1 cellular context compared by ENCODE assay signal in the genomic region with DNA sequence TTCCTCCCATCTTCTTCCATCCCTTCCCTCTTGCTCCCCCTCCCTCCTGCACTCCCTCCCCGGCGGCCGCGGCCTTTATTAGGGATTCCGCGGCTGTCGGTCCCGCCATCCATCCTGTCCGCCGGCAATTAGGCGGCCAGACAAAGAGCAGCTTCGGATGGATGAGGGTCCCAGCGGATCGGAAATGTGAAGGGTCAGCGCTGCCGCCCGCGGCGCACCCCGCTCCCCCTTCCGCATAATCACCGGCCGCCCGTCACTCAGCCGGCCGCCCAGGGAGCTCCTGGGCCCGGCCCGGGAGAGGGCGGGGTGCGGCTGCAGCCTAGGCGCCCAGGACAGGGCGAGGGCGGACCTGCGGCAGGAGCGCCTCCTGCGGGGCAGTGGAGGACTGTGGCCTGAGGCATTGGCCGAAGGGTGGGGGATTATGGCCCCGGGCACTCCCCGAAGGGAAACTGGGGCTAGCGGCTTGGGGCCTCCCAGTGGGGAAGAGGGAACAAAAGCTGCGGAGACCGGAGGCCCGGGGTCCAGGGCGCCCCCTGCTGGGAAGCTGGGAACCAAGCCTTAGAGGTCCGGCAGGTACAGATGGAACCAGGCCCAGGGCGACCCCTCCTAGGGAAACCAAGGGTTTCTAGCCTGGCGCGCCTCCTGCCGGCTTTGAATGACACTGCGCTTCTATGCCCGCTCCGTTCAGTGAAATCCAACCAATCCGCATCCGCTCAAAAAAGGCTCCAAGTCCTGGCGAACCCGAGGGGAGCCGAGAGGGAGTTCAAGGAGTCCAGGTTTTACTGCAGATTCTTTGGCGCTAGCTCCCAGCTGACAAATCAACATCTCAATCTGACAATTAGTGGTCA.
TF ChIP-seq lines count a peak whose summit lies in the region.

No MANE protein-coding gene starts in this region.

TF ChIP-seq in HepG2, 621 proteins besides CTCF, POLR2A, EP300 and RAD21 (continued from another document and continues in another):
- TF ChIP-seq, protein P1, sequence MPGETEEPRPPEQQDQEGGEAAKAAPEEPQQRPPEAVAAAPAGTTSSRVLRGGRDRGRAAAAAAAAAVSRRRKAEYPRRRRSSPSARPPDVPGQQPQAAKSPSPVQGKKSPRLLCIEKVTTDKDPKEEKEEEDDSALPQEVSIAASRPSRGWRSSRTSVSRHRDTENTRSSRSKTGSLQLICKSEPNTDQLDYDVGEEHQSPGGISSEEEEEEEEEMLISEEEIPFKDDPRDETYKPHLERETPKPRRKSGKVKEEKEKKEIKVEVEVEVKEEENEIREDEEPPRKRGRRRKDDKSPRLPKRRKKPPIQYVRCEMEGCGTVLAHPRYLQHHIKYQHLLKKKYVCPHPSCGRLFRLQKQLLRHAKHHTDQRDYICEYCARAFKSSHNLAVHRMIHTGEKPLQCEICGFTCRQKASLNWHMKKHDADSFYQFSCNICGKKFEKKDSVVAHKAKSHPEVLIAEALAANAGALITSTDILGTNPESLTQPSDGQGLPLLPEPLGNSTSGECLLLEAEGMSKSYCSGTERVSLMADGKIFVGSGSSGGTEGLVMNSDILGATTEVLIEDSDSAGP (CRISPR knock-in tag; IDR thresholded peaks at IDR 0.05; ENCODE audit: borderline replicate concordance), result peak; percentile 73; the same call in 1 of the 2 replicates
- no peak for TF ChIP-seq ZNF713 (CRISPR knock-in tag; IDR thresholded peaks at IDR 0.05)
- TF ChIP-seq THYN1 (CRISPR knock-in tag; IDR thresholded peaks at IDR 0.05; ENCODE audit: borderline replicate concordance, low read depth), result no peak
- TF ChIP-seq MAF1 (CRISPR knock-in tag; IDR thresholded peaks at IDR 0.05; ENCODE audit: borderline replicate concordance), result no peak
- TF ChIP-seq, protein P2, sequence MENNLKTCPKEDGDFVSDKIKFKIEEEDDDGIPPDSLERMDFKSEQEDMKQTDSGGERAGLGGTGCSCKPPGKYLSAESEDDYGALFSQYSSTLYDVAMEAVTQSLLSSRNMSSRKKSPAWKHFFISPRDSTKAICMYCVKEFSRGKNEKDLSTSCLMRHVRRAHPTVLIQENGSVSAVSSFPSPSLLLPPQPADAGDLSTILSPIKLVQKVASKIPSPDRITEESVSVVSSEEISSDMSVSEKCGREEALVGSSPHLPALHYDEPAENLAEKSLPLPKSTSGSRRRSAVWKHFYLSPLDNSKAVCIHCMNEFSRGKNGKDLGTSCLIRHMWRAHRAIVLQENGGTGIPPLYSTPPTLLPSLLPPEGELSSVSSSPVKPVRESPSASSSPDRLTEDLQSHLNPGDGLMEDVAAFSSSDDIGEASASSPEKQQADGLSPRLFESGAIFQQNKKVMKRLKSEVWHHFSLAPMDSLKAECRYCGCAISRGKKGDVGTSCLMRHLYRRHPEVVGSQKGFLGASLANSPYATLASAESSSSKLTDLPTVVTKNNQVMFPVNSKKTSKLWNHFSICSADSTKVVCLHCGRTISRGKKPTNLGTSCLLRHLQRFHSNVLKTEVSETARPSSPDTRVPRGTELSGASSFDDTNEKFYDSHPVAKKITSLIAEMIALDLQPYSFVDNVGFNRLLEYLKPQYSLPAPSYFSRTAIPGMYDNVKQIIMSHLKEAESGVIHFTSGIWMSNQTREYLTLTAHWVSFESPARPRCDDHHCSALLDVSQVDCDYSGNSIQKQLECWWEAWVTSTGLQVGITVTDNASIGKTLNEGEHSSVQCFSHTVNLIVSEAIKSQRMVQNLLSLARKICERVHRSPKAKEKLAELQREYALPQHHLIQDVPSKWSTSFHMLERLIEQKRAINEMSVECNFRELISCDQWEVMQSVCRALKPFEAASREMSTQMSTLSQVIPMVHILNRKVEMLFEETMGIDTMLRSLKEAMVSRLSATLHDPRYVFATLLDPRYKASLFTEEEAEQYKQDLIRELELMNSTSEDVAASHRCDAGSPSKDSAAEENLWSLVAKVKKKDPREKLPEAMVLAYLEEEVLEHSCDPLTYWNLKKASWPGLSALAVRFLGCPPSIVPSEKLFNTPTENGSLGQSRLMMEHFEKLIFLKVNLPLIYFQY (CRISPR knock-in tag; IDR thresholded peaks at IDR 0.05; ENCODE audit: borderline replicate concordance), result peak; percentile 45; the same call in 1 of the 2 replicates
- TF ChIP-seq MBD4 (IDR thresholded peaks at IDR 0.05; ENCODE audit: borderline replicate concordance, low read length), result no peak
- TF ChIP-seq DNMT3B (CRISPR knock-in tag; conservative IDR thresholded peaks at IDR 0.05), result no peak
- TF ChIP-seq KDM6A (CRISPR knock-in tag; IDR thresholded peaks at IDR 0.05; ENCODE audit: low read depth), result no peak
- TF ChIP-seq, protein P3, sequence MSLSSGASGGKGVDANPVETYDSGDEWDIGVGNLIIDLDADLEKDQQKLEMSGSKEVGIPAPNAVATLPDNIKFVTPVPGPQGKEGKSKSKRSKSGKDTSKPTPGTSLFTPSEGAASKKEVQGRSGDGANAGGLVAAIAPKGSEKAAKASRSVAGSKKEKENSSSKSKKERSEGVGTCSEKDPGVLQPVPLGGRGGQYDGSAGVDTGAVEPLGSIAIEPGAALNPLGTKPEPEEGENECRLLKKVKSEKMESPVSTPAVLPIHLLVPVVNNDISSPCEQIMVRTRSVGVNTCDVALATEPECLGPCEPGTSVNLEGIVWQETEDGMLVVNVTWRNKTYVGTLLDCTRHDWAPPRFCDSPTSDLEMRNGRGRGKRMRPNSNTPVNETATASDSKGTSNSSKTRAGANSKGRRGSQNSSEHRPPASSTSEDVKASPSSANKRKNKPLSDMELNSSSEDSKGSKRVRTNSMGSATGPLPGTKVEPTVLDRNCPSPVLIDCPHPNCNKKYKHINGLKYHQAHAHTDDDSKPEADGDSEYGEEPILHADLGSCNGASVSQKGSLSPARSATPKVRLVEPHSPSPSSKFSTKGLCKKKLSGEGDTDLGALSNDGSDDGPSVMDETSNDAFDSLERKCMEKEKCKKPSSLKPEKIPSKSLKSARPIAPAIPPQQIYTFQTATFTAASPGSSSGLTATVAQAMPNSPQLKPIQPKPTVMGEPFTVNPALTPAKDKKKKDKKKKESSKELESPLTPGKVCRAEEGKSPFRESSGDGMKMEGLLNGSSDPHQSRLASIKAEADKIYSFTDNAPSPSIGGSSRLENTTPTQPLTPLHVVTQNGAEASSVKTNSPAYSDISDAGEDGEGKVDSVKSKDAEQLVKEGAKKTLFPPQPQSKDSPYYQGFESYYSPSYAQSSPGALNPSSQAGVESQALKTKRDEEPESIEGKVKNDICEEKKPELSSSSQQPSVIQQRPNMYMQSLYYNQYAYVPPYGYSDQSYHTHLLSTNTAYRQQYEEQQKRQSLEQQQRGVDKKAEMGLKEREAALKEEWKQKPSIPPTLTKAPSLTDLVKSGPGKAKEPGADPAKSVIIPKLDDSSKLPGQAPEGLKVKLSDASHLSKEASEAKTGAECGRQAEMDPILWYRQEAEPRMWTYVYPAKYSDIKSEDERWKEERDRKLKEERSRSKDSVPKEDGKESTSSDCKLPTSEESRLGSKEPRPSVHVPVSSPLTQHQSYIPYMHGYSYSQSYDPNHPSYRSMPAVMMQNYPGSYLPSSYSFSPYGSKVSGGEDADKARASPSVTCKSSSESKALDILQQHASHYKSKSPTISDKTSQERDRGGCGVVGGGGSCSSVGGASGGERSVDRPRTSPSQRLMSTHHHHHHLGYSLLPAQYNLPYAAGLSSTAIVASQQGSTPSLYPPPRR (CRISPR knock-in tag; IDR thresholded peaks at IDR 0.05; ENCODE audit: borderline replicate concordance), result no peak
- TF ChIP-seq ZBTB1 (CRISPR knock-in tag; IDR thresholded peaks at IDR 0.05; ENCODE audit: borderline replicate concordance), result no peak
- no peak for TF ChIP-seq EHMT2 (IDR thresholded peaks at IDR 0.05; ENCODE audit: borderline replicate concordance, low read depth, low read length)
- TF ChIP-seq, protein P4, sequence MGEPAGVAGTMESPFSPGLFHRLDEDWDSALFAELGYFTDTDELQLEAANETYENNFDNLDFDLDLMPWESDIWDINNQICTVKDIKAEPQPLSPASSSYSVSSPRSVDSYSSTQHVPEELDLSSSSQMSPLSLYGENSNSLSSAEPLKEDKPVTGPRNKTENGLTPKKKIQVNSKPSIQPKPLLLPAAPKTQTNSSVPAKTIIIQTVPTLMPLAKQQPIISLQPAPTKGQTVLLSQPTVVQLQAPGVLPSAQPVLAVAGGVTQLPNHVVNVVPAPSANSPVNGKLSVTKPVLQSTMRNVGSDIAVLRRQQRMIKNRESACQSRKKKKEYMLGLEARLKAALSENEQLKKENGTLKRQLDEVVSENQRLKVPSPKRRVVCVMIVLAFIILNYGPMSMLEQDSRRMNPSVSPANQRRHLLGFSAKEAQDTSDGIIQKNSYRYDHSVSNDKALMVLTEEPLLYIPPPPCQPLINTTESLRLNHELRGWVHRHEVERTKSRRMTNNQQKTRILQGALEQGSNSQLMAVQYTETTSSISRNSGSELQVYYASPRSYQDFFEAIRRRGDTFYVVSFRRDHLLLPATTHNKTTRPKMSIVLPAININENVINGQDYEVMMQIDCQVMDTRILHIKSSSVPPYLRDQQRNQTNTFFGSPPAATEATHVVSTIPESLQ (CRISPR knock-in tag; conservative IDR thresholded peaks at IDR 0.05), result no peak
- TF ChIP-seq, protein P5, sequence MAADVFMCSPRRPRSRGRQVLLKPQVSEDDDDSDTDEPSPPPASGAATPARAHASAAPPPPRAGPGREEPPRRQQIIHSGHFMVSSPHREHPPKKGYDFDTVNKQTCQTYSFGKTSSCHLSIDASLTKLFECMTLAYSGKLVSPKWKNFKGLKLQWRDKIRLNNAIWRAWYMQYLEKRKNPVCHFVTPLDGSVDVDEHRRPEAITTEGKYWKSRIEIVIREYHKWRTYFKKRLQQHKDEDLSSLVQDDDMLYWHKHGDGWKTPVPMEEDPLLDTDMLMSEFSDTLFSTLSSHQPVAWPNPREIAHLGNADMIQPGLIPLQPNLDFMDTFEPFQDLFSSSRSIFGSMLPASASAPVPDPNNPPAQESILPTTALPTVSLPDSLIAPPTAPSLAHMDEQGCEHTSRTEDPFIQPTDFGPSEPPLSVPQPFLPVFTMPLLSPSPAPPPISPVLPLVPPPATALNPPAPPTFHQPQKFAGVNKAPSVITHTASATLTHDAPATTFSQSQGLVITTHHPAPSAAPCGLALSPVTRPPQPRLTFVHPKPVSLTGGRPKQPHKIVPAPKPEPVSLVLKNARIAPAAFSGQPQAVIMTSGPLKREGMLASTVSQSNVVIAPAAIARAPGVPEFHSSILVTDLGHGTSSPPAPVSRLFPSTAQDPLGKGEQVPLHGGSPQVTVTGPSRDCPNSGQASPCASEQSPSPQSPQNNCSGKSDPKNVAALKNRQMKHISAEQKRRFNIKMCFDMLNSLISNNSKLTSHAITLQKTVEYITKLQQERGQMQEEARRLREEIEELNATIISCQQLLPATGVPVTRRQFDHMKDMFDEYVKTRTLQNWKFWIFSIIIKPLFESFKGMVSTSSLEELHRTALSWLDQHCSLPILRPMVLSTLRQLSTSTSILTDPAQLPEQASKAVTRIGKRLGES (CRISPR knock-in tag; IDR thresholded peaks at IDR 0.05; ENCODE audit: borderline replicate concordance), result no peak
- no peak for TF ChIP-seq ZNF75D (CRISPR knock-in tag; IDR thresholded peaks at IDR 0.05; ENCODE audit: borderline replicate concordance)
- TF ChIP-seq, protein P6, sequence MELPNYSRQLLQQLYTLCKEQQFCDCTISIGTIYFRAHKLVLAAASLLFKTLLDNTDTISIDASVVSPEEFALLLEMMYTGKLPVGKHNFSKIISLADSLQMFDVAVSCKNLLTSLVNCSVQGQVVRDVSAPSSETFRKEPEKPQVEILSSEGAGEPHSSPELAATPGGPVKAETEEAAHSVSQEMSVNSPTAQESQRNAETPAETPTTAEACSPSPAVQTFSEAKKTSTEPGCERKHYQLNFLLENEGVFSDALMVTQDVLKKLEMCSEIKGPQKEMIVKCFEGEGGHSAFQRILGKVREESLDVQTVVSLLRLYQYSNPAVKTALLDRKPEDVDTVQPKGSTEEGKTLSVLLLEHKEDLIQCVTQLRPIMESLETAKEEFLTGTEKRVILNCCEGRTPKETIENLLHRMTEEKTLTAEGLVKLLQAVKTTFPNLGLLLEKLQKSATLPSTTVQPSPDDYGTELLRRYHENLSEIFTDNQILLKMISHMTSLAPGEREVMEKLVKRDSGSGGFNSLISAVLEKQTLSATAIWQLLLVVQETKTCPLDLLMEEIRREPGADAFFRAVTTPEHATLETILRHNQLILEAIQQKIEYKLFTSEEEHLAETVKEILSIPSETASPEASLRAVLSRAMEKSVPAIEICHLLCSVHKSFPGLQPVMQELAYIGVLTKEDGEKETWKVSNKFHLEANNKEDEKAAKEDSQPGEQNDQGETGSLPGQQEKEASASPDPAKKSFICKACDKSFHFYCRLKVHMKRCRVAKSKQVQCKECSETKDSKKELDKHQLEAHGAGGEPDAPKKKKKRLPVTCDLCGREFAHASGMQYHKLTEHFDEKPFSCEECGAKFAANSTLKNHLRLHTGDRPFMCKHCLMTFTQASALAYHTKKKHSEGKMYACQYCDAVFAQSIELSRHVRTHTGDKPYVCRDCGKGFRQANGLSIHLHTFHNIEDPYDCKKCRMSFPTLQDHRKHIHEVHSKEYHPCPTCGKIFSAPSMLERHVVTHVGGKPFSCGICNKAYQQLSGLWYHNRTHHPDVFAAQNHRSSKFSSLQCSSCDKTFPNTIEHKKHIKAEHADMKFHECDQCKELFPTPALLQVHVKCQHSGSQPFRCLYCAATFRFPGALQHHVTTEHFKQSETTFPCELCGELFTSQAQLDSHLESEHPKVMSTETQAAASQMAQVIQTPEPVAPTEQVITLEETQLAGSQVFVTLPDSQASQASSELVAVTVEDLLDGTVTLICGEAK (IDR thresholded peaks at IDR 0.05), result no peak
- TF ChIP-seq, protein P6 (CRISPR knock-in tag; IDR thresholded peaks at IDR 0.05), result no peak
